In genomic region chr10:123194056-123194455, GRCh38 we compare ENCODE assay signal across 9 cellular contexts. TPM values are rescaled to one million over a fixed set of nuclear protein-coding genes. Genes with fewer than 3 reads are reported as not detected.
"Had no signal": no experiment of that assay in that cellular context is flagged by ENCODE, and none has a peak within 500 bp of the region (broad histone marks: within the 10 kb centered on the region; RNA-seq: fewer than 3 reads in every experiment).

No MANE protein-coding gene starts in this region.

- H3K9me3 Mint-ChIP-seq: GM23338, HFFc6, IgD-negative memory B cell had no signal

- H2AFZ ChIP-seq: GM23338 had no signal

- H3K27ac Mint-ChIP-seq: GM23338, HFFc6, IgD-negative memory B cell had no signal

- H3K36me3 ChIP-seq: HAP-1 had no signal

- H3K4me3 ChIP-seq: GM23338, HAP-1 had no signal

- H3K27ac ChIP-seq: HL-60 had no signal

- H3K4me1 Mint-ChIP-seq: IgD-negative memory B cell had no signal

- H3K4me3 Mint-ChIP-seq: GM23338, HFFc6, IgD-negative memory B cell had no signal

- DNase-seq: H7, HFFc6 had no signal

- H3K27me3 Mint-ChIP-seq: IgD-negative memory B cell had no signal

- H3K9me3 ChIP-seq: HAP-1 had no signal

- H3K4me1 ChIP-seq: HAP-1 had no signal

RNA-seq across cellular contexts. Expression of gene HMX2, which starts 46.1 kb away (rescaled TPM):
- total RNA-seq: H4, H7, HepG2, HFFc6 had no signal
- polyA plus RNA-seq: HepG2, IgD-negative memory B cell had no signal

RNA-seq across cellular contexts. Expression of gene HMX3, which starts 58.3 kb away (rescaled TPM):
- total RNA-seq: H7, HepG2, HFFc6, HT1080 had no signal
- polyA plus RNA-seq: GM23338, HepG2, IgD-negative memory B cell had no signal
